In the genomic region with DNA sequence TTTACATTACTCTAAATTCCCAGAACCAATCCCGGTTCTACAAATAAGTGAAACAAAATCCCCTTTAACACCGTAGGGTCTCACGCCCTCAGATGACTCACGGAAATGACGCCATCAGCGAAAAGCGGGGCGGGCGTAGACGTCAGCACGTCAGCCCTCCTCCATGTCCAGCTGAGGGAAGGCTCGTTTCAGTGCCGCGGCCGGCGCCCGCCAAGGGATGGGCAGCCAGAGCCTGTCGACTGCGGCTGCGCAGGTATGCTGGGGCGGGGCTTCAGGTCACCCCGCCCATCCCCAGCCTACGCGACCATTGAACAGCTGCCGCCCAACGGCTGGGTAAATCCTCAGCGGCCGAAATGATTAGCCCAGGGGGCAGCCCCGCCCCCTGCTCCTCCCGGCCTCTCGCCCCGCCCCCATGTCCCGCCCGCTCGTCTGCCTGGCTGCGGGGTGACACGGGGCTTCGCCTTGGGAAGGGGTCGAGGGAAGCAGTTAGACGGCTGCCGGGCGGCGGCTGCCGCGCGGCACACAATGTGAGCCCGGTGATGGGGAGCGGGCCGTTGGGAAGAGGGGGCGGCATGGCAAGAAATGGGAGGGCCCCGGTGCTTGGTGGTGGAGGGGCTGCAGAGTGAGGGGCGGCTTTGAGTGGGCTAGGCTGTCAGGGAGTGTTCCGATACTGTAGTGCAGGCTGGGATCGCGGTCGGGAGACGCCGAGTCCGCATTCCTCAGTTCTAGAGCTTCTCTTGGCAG, we compare ENCODE assay signal across 1 cellular context.
TF ChIP-seq lines count a peak whose summit lies in the region.

A gene (plus strand): TSS at position 420 of the 744 bp plus-strand sequence. CDS start 1,510 bp downstream, outside the sequence.

TF ChIP-seq in HepG2, 621 proteins besides CTCF, POLR2A, EP300 and RAD21 (continued from another document and continues in another):
- TF ChIP-seq, protein P1, sequence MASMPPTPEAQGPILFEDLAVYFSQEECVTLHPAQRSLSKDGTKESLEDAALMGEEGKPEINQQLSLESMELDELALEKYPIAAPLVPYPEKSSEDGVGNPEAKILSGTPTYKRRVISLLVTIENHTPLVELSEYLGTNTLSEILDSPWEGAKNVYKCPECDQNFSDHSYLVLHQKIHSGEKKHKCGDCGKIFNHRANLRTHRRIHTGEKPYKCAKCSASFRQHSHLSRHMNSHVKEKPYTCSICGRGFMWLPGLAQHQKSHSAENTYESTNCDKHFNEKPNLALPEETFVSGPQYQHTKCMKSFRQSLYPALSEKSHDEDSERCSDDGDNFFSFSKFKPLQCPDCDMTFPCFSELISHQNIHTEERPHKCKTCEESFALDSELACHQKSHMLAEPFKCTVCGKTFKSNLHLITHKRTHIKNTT (CRISPR knock-in tag; IDR thresholded peaks at IDR 0.05) = no peak
- TF ChIP-seq ISX (CRISPR knock-in tag; conservative IDR thresholded peaks at IDR 0.05) = no peak
- TF ChIP-seq MEIS2 (CRISPR knock-in tag; IDR thresholded peaks at IDR 0.05) = peak; percentile 35
- TF ChIP-seq ZFP82 (CRISPR knock-in tag; IDR thresholded peaks at IDR 0.05; ENCODE audit: borderline replicate concordance) = no peak
- TF ChIP-seq, protein P2, sequence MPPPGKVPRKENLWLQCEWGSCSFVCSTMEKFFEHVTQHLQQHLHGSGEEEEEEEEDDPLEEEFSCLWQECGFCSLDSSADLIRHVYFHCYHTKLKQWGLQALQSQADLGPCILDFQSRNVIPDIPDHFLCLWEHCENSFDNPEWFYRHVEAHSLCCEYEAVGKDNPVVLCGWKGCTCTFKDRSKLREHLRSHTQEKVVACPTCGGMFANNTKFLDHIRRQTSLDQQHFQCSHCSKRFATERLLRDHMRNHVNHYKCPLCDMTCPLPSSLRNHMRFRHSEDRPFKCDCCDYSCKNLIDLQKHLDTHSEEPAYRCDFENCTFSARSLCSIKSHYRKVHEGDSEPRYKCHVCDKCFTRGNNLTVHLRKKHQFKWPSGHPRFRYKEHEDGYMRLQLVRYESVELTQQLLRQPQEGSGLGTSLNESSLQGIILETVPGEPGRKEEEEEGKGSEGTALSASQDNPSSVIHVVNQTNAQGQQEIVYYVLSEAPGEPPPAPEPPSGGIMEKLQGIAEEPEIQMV (CRISPR knock-in tag; IDR thresholded peaks at IDR 0.05; ENCODE audit: low read depth) = no peak; the same call in 1 of the 2 replicates
- TF ChIP-seq TARDBP (CRISPR knock-in tag; IDR thresholded peaks at IDR 0.05) = peak; percentile 73
- TF ChIP-seq THAP11 (CRISPR knock-in tag; IDR thresholded peaks at IDR 0.05) = peak; percentile 89
- no peak for TF ChIP-seq ZNF713 (CRISPR knock-in tag; IDR thresholded peaks at IDR 0.05)
- peak; percentile 96 for TF ChIP-seq IRF2 (CRISPR knock-in tag; IDR thresholded peaks at IDR 0.05)
- peak; percentile 58; the same call in 1 of the 2 replicates for TF ChIP-seq ZNF749 (CRISPR knock-in tag; IDR thresholded peaks at IDR 0.05; ENCODE audit: borderline replicate concordance)
- TF ChIP-seq GATA4 (IDR thresholded peaks at IDR 0.05; ENCODE audit: borderline replicate concordance, low read depth) = 0 out of 2 replicates have a peak, but pooled peaks have one; percentile 62
- TF ChIP-seq ZNF253 (CRISPR knock-in tag; IDR thresholded peaks at IDR 0.05; ENCODE audit: borderline replicate concordance) = no peak
- TF ChIP-seq PITX1 (CRISPR knock-in tag; IDR thresholded peaks at IDR 0.05) = peak; percentile 32; the same call in 1 of the 2 replicates
- TF ChIP-seq ZNF160 (CRISPR knock-in tag; IDR thresholded peaks at IDR 0.05) = peak; percentile 79
- no peak for TF ChIP-seq SSRP1 (CRISPR knock-in tag; IDR thresholded peaks at IDR 0.05)
- TF ChIP-seq, protein P3, sequence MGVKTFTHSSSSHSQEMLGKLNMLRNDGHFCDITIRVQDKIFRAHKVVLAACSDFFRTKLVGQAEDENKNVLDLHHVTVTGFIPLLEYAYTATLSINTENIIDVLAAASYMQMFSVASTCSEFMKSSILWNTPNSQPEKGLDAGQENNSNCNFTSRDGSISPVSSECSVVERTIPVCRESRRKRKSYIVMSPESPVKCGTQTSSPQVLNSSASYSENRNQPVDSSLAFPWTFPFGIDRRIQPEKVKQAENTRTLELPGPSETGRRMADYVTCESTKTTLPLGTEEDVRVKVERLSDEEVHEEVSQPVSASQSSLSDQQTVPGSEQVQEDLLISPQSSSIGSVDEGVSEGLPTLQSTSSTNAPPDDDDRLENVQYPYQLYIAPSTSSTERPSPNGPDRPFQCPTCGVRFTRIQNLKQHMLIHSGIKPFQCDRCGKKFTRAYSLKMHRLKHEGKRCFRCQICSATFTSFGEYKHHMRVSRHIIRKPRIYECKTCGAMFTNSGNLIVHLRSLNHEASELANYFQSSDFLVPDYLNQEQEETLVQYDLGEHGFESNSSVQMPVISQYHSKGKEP (CRISPR knock-in tag; IDR thresholded peaks at IDR 0.05) = peak; percentile 74; the same call in 1 of the 2 replicates
- TF ChIP-seq ZC3H4 (CRISPR knock-in tag; IDR thresholded peaks at IDR 0.05; ENCODE audit: borderline replicate concordance) = no peak
- no peak for TF ChIP-seq ZNF549 (CRISPR knock-in tag; IDR thresholded peaks at IDR 0.05)
- TF ChIP-seq, protein P4, sequence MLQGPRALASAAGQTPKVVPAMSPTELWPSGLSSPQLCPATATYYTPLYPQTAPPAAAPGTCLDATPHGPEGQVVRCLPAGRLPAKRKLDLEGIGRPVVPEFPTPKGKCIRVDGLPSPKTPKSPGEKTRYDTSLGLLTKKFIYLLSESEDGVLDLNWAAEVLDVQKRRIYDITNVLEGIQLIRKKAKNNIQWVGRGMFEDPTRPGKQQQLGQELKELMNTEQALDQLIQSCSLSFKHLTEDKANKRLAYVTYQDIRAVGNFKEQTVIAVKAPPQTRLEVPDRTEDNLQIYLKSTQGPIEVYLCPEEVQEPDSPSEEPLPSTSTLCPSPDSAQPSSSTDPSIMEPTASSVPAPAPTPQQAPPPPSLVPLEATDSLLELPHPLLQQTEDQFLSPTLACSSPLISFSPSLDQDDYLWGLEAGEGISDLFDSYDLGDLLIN (CRISPR knock-in tag; IDR thresholded peaks at IDR 0.05; ENCODE audit: borderline replicate concordance) = no peak; the same call in 1 of the 2 replicates
- TF ChIP-seq, protein P5, sequence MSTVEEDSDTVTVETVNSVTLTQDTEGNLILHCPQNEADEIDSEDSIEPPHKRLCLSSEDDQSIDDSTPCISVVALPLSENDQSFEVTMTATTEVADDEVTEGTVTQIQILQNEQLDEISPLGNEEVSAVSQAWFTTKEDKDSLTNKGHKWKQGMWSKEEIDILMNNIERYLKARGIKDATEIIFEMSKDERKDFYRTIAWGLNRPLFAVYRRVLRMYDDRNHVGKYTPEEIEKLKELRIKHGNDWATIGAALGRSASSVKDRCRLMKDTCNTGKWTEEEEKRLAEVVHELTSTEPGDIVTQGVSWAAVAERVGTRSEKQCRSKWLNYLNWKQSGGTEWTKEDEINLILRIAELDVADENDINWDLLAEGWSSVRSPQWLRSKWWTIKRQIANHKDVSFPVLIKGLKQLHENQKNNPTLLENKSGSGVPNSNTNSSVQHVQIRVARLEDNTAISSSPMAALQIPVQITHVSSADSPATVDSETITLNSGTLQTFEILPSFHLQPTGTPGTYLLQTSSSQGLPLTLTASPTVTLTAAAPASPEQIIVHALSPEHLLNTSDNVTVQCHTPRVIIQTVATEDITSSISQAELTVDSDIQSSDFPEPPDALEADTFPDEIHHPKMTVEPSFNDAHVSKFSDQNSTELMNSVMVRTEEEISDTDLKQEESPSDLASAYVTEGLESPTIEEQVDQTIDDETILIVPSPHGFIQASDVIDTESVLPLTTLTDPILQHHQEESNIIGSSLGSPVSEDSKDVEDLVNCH (CRISPR knock-in tag; IDR thresholded peaks at IDR 0.05) = no peak
- TF ChIP-seq TBL1XR1 (IDR thresholded peaks at IDR 0.05; ENCODE audit: borderline replicate concordance, low read length, partially characterized antibody) = no peak
- no peak; the same call in 1 of the 2 replicates for TF ChIP-seq ZNF782 (CRISPR knock-in tag; IDR thresholded peaks at IDR 0.05; ENCODE audit: borderline replicate concordance)
- no peak for TF ChIP-seq SMARCC2 (IDR thresholded peaks at IDR 0.05)
- no peak for TF ChIP-seq ZNF674 (CRISPR knock-in tag; IDR thresholded peaks at IDR 0.05; ENCODE audit: low read depth)
- TF ChIP-seq SKI (IDR thresholded peaks at IDR 0.05; ENCODE audit: partially characterized antibody) = peak; percentile 26
- TF ChIP-seq, protein P6, sequence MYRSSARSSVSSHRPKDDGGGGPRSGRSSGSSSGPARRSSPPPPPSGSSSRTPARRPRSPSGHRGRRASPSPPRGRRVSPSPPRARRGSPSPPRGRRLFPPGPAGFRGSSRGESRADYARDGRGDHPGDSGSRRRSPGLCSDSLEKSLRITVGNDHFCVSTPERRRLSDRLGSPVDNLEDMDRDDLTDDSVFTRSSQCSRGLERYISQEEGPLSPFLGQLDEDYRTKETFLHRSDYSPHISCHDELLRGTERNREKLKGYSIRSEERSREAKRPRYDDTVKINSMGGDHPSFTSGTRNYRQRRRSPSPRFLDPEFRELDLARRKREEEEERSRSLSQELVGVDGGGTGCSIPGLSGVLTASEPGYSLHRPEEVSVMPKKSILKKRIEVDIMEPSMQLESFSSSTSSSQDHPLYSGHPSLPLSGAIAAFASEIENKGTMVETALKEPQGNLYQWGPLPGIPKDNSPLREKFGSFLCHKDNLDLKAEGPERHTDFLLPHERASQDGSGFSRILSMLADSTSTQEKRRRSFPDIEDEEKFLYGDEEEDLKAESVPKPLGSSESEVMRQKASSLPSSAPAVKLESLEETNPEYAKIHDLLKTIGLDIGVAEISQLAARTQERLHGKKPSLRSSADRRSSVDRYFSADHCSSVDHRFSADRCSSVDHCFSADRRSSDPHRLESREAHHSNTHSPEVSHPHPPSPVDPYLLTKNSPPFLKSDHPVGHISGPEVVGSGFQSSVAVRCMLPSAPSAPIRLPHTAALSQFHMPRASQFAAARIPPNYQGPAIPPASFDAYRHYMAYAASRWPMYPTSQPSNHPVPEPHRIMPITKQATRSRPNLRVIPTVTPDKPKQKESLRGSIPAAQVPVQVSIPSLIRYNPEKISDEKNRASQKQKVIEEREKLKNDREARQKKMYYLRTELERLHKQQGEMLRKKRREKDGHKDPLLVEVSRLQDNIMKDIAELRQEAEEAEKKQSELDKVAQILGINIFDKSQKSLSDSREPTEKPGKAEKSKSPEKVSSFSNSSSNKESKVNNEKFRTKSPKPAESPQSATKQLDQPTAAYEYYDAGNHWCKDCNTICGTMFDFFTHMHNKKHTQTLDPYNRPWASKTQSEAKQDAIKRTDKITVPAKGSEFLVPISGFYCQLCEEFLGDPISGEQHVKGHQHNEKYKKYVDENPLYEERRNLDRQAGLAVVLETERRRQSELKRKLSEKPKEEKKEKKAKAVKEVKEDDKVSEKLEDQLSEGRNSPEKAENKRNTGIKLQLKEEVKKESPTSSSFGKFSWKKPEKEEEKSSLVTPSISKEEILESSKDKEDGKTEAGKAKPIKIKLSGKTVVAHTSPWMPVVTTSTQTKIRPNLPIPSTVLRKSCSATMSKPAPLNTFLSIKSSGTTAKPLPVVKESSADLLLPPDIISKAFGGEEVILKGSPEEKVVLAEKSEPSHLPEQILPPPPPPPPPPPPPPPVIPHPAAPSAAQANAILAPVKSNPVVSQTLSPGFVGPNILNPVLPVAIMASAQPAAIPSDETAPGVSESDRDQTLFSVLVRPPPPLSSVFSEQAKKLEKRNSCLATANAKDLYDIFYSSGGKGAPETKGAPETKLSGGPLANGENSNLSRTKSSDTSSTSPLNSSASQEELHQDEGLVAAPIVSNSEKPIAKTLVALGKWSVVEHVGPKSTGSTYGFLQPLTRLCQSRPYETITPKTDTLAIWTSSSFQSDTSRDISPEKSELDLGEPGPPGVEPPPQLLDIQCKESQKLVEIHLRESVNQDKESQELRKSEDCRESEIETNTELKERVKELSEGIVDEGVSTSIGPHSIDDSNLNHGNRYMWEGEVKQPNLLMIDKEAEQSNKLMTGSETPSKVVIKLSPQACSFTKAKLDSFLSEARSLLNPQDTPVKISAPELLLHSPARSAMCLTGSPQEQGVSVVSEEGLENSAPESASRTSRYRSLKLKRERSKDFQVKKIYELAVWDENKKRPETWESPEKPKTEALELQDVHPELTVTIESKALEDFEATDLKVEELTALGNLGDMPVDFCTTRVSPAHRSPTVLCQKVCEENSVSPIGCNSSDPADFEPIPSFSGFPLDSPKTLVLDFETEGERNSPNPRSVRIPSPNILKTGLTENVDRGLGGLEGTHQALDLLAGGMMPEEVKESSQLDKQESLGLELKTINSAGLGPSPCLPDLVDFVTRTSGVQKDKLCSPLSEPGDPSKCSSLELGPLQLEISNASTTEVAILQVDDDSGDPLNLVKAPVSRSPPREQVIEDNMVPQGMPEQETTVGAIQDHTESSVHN (CRISPR knock-in tag; IDR thresholded peaks at IDR 0.05) = no peak
- TF ChIP-seq ZNF331 (CRISPR knock-in tag; IDR thresholded peaks at IDR 0.05) = peak; percentile 94
- TF ChIP-seq ZFX (CRISPR knock-in tag; IDR thresholded peaks at IDR 0.05; ENCODE audit: low read depth) = peak; percentile 57; the same call in 1 of the 2 replicates
- TF ChIP-seq IRX3 (CRISPR knock-in tag; IDR thresholded peaks at IDR 0.05; ENCODE audit: borderline replicate concordance, low read depth) = 0 out of 2 replicates have a peak, but pooled peaks have one; percentile 12
- TF ChIP-seq, protein P7, sequence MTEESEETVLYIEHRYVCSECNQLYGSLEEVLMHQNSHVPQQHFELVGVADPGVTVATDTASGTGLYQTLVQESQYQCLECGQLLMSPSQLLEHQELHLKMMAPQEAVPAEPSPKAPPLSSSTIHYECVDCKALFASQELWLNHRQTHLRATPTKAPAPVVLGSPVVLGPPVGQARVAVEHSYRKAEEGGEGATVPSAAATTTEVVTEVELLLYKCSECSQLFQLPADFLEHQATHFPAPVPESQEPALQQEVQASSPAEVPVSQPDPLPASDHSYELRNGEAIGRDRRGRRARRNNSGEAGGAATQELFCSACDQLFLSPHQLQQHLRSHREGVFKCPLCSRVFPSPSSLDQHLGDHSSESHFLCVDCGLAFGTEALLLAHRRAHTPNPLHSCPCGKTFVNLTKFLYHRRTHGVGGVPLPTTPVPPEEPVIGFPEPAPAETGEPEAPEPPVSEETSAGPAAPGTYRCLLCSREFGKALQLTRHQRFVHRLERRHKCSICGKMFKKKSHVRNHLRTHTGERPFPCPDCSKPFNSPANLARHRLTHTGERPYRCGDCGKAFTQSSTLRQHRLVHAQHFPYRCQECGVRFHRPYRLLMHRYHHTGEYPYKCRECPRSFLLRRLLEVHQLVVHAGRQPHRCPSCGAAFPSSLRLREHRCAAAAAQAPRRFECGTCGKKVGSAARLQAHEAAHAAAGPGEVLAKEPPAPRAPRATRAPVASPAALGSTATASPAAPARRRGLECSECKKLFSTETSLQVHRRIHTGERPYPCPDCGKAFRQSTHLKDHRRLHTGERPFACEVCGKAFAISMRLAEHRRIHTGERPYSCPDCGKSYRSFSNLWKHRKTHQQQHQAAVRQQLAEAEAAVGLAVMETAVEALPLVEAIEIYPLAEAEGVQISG (CRISPR knock-in tag; IDR thresholded peaks at IDR 0.05) = peak; percentile 70
